ENCODE assay signal across 1 cellular context in genomic region chr1:231240883-231241735, GRCh38.
TF ChIP-seq lines count a peak whose summit lies in the region.

GNPAT (plus strand) TSS chr1:231241212; CDS start chr1:231241379, 167 bp downstream.

TF ChIP-seq in K562, 482 proteins besides CTCF, POLR2A, EP300 and RAD21 (continued from another document and continues in another):
- TF ChIP-seq HBP1 (CRISPR knock-in tag; IDR thresholded peaks at IDR 0.05) (0 out of 2 replicates have a peak, but pooled peaks have one; percentile 57), CBFA2T3 (IDR thresholded peaks at IDR 0.05) (0 out of 2 replicates have a peak, but pooled peaks have one; percentile 5), CHD4 (IDR thresholded peaks at IDR 0.05; ENCODE audit: insufficient read depth, insufficient replicate concordance, low read depth, low read length, poor library complexity, severe bottlenecking) (no peak), NONO (IDR thresholded peaks at IDR 0.05; ENCODE audit: low read depth in 2 of 2, low read length in 1 of 2) (peak in 1 of 2 experiments; percentile 8; a peak in 1 of 4 replicates), CHAMP1 (IDR thresholded peaks at IDR 0.05) (no peak), ZKSCAN8 (CRISPR knock-in tag; IDR thresholded peaks at IDR 0.05) (no peak), FOXP1 (CRISPR knock-in tag; IDR thresholded peaks at IDR 0.05) (peak; percentile 75), STAT5A (IDR thresholded peaks at IDR 0.05; ENCODE audit: borderline replicate concordance, low read length) (no peak; the same call in 1 of the 2 replicates), POU5F1 (IDR thresholded peaks at IDR 0.05; ENCODE audit: borderline replicate concordance, low read depth, low read length, partially characterized antibody) (peak; percentile 94), TAF7 (tag; IDR thresholded peaks at IDR 0.05) (peak; percentile 83; the same call in 1 of the 2 replicates), MECOM (CRISPR knock-in tag; IDR thresholded peaks at IDR 0.05) (no peak), YY1 (IDR thresholded peaks at IDR 0.05; ENCODE audit: borderline replicate concordance in 1 of 3, control insufficient read depth in 1 of 3, extremely low read depth in 1 of 3, insufficient read depth in 3 of 3, insufficient read length in 1 of 3, insufficient replicate concordance in 2 of 3, low read depth in 1 of 3, low read length in 2 of 3) (peak; percentile 78 to 98 (median 95)), HDAC1 (IDR thresholded peaks at IDR 0.05) (peak in 1 of 2 experiments; percentile 93; a peak in 2 of 4 replicates), ZBTB49 (CRISPR knock-in tag; IDR thresholded peaks at IDR 0.05; ENCODE audit: borderline replicate concordance) (peak; percentile 84; the same call in 1 of the 2 replicates), HMG20B (CRISPR knock-in tag; IDR thresholded peaks at IDR 0.05) (no peak; the same call in 1 of the 2 replicates), CSDE1 (IDR thresholded peaks at IDR 0.05) (peak in 1 of 2 experiments; percentile 50; a peak in 1 of 4 replicates), HEY1 (CRISPR knock-in tag; IDR thresholded peaks at IDR 0.05; ENCODE audit: borderline replicate concordance) (no peak), ELF2 (CRISPR knock-in tag; IDR thresholded peaks at IDR 0.05) (peak; percentile 99), NFRKB (IDR thresholded peaks at IDR 0.05; ENCODE audit: low read depth) (peak; percentile 79), RFX1 (IDR thresholded peaks at IDR 0.05) (peak; percentile 80), IRF9 (tag; IDR thresholded peaks at IDR 0.05) (0 out of 2 replicates have a peak, but pooled peaks have one; percentile 29), NFATC3 (IDR thresholded peaks at IDR 0.05) (no peak), NELFE (IDR thresholded peaks at IDR 0.05; ENCODE audit: insufficient read depth, insufficient read length) (peak; percentile 22), GTF2A2 (tag; IDR thresholded peaks at IDR 0.05) (peak; percentile 42; the same call in 1 of the 2 replicates), MEIS2 (IDR thresholded peaks at IDR 0.05; ENCODE audit: partially characterized antibody) (peak; percentile 75), ATF6 (CRISPR knock-in tag; IDR thresholded peaks at IDR 0.05) (peak; percentile 88), E2F6 (IDR thresholded peaks at IDR 0.05; ENCODE audit: borderline replicate concordance in 1 of 2, extremely low read depth in 1 of 2, insufficient read depth in 1 of 2, insufficient read length in 1 of 2, low read depth in 1 of 2, low read length in 1 of 2, poor library complexity in 1 of 2, severe bottlenecking in 1 of 2) (peak; percentile 78 to 89), TAL1 (IDR thresholded peaks at IDR 0.05) (peak; percentile 9; the same call in 1 of the 2 replicates), ATF7 (IDR thresholded peaks at IDR 0.05) (peak; percentile 83), HDAC8 (tag; IDR thresholded peaks at IDR 0.05) (0 out of 2 replicates have a peak, but pooled peaks have one; percentile 53), NUFIP1 (IDR thresholded peaks at IDR 0.05; ENCODE audit: partially characterized antibody) (peak; percentile 49), SUPT5H (IDR thresholded peaks at IDR 0.05) (peak; percentile 95)
- TF ChIP-seq, protein P1, sequence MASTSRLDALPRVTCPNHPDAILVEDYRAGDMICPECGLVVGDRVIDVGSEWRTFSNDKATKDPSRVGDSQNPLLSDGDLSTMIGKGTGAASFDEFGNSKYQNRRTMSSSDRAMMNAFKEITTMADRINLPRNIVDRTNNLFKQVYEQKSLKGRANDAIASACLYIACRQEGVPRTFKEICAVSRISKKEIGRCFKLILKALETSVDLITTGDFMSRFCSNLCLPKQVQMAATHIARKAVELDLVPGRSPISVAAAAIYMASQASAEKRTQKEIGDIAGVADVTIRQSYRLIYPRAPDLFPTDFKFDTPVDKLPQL (IDR thresholded peaks at IDR 0.05; ENCODE audit: extremely low read depth, insufficient read length) = peak; percentile 52
- TF ChIP-seq, protein P2, sequence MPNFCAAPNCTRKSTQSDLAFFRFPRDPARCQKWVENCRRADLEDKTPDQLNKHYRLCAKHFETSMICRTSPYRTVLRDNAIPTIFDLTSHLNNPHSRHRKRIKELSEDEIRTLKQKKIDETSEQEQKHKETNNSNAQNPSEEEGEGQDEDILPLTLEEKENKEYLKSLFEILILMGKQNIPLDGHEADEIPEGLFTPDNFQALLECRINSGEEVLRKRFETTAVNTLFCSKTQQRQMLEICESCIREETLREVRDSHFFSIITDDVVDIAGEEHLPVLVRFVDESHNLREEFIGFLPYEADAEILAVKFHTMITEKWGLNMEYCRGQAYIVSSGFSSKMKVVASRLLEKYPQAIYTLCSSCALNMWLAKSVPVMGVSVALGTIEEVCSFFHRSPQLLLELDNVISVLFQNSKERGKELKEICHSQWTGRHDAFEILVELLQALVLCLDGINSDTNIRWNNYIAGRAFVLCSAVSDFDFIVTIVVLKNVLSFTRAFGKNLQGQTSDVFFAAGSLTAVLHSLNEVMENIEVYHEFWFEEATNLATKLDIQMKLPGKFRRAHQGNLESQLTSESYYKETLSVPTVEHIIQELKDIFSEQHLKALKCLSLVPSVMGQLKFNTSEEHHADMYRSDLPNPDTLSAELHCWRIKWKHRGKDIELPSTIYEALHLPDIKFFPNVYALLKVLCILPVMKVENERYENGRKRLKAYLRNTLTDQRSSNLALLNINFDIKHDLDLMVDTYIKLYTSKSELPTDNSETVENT (CRISPR knock-in tag; IDR thresholded peaks at IDR 0.05) = peak; percentile 82
